ENCODE assay signal across 14 cellular contexts in genomic region chr5:2738156-2738699, GRCh38. TPM values are rescaled to one million over a fixed set of nuclear protein-coding genes. Genes with fewer than 3 reads are reported as not detected.
"Had no signal": no experiment of that assay in that cellular context is flagged by ENCODE, and none has a peak within 500 bp of the region (broad histone marks: within the 10 kb centered on the region; RNA-seq: fewer than 3 reads in every experiment).

No MANE protein-coding gene starts in this region.

- H3K36me3 ChIP-seq: thoracic aorta, vagina had no signal

- H3K9me3 ChIP-seq: thoracic aorta, vagina had no signal

- H3K4me1 ChIP-seq: parathyroid adenoma had no signal

- ATAC-seq: activated naive CD8-positive, alpha-beta T cell treated with anti-CD3 and anti-CD28 coated beads, Interleukin-2, amount 50 U/mL, for 24 hours had no signal

- DNase-seq: activated CD4-positive, alpha-beta memory T cell treated with anti-CD3 and anti-CD28 coated beads for 36 hours; activated CD4-positive, alpha-beta T cell treated with anti-CD3 and anti-CD28 coated beads for 1 hour; activated naive CD4-positive, alpha-beta T cell treated with Interleukin-2 at 50 U/mL for 16 hours; activated naive CD8-positive, alpha-beta T cell treated with anti-CD3 and anti-CD28 coated beads, Interleukin-2, amount 50 U/mL, for 24 hours; foreskin melanocyte; left ventricle myocardium superior; mesendoderm; retina; stimulated activated CD4-positive, alpha-beta T cell treated with anti-CD3 and anti-CD28 coated beads, Interleukin-15, amount 100 ng/mL, for 24 hours; stimulated activated CD4-positive, alpha-beta T cell treated with anti-CD3 and anti-CD28 coated beads, Interleukin-4, amount 100 ng/mL, for 24 hours; stimulated activated naive CD8-positive, alpha-beta T cell treated with anti-CD3 and anti-CD28 coated beads, Interleukin-15, amount 100 ng/mL, for 72 hours had no signal

- H3K27ac ChIP-seq: parathyroid adenoma, thoracic aorta, vagina had no signal

RNA-seq across cellular contexts. Expression of gene IRX2, which starts 13.2 kb away (rescaled TPM):
- total RNA-seq: activated CD4-positive, alpha-beta memory T cell treated with anti-CD3 and anti-CD28 coated beads for 36 hours had no signal
